ENCODE assay signal across 16 cellular contexts in the genomic region with DNA sequence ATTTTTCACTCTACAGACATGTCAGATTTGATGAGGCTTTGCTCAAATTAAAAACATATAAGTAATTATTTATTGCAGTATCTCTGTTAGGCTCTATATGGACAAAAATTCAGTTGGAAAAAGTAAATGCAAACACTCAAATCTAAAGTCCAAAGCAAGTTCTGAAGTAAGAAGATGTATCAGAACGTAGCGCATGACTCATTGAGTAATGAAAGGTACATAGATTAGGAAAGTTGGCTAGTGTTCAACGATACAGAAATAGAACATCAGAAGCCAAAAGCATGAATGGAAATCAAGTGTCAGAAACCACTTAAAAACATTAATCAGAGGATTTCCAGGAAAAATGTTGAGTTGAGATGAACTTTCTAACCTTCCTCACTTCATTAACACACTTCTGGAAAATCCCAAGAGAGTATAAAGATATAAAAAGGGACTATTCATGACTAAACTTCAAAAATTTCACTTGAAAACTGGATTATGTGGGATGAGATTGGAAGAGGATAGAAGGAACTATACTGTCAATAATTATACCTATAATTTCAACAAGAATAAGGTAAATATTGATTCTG.
DNase-seq lines count a peak whose midpoint lies in the region; ATAC-seq and TF ChIP-seq lines count a peak whose summit lies in the region.
"Had no signal": no experiment of that assay in that cellular context is flagged by ENCODE, and none has a peak within 500 bp of the region (broad histone marks: within the 10 kb centered on the region; RNA-seq: fewer than 3 reads in every experiment).

No MANE protein-coding gene starts in this region.

- H3K4me1 ChIP-seq in SK-N-SH (ENCODE audit: control insufficient read depth in 1 of 2, insufficient read depth in 2 of 2, low read depth in 1 of 2, low read length in 1 of 2), result no peaks in the 10 kb centered on the region
- H3K4me1 ChIP-seq: BLaER1 had no signal

- no peak for ATAC-seq in SK-N-SH treated with all-trans-retinoic acid at 6 μM for 48 hours
- ATAC-seq: CD8-positive, alpha-beta T cell had no signal

- no peaks in the 10 kb centered on the region for H3K9me3 ChIP-seq in SK-N-SH
- H3K9me3 ChIP-seq: BLaER1 had no signal

- POLR2A ChIA-PET in SK-N-SH (lab: Yijun Ruan, JAX), result no interaction called here

- no peak overlapping the region for H3K27ac ChIP-seq in SK-N-SH (ENCODE audit: low read depth in 2 of 2, low read length in 1 of 2)
- H3K27ac ChIP-seq: BLaER1, PC-9 had no signal

- H3K4me3 ChIP-seq in SK-N-SH (ENCODE audit: low read depth in 2 of 2, low read length in 1 of 2), result no peak overlapping the region
- no peak overlapping the region for H3K4me3 ChIP-seq in retinal pigment epithelial cell (ENCODE audit: low read length)
- H3K4me3 ChIP-seq: BLaER1, PC-9 had no signal

- no peaks in the 10 kb centered on the region for H3K79me2 ChIP-seq in SK-N-SH (ENCODE audit: insufficient read depth)

- H3F3A ChIP-seq in SK-N-SH (replicated peaks; ENCODE audit: insufficient read depth), result no peaks in the 10 kb centered on the region

- no peak for TF ChIP-seq RAD21 in SK-N-SH (IDR thresholded peaks at IDR 0.05; ENCODE audit: low read length)

- TF ChIP-seq CTCF in SK-N-SH (IDR thresholded peaks at IDR 0.05) (no peak), retinal pigment epithelial cell (conservative IDR thresholded peaks at IDR 0.05; ENCODE audit: low read depth, low read length) (no peak)

- no peaks in the 10 kb centered on the region for H4K20me1 ChIP-seq in SK-N-SH (ENCODE audit: insufficient read depth)
- H4K20me1 ChIP-seq: BLaER1 had no signal

- no peak overlapping the region for H2AFZ ChIP-seq in SK-N-SH (ENCODE audit: low read depth)
- H2AFZ ChIP-seq: PC-9 had no signal

- TF ChIP-seq EP300 in SK-N-SH (IDR thresholded peaks at IDR 0.05; ENCODE audit: borderline replicate concordance in 1 of 2, low read depth in 1 of 2, low read length in 1 of 2), result no peak

- no peak overlapping the region for H3K9ac ChIP-seq in SK-N-SH
- H3K9ac ChIP-seq: BLaER1 had no signal

- DNase-seq in SK-N-SH (no peak), amniotic epithelial cell (ENCODE audit: low read depth) (peak; percentile 80), iris pigment epithelial cell (ENCODE audit: low read depth) (peak; percentile 14), retinal pigment epithelial cell (ENCODE audit: low read depth) (peak; percentile 38), NOMO-1 treated with dmso at 0.1 percent for 144 hours (lab: John Stamatoyannopoulos, UW; ENCODE audit: unreplicated experiment) (no peak), NCI-H510A treated with DMSO at 0.1 percent for 48 hours (lab: John Stamatoyannopoulos, UW) (no peak), NCI-H345 treated with DMSO at 0.1 percent for 48 hours (lab: John Stamatoyannopoulos, UW; ENCODE audit: unreplicated experiment) (no peak)
- DNase-seq: 8988T; CD8-positive, alpha-beta T cell; GF-D8; NCI-H187 treated with DMSO at 0.1 percent for 48 hours; NCI-H345; NCI-H748 treated with DMSO at 0.1 percent for 48 hours; PC-9 had no signal

- no peaks in the 10 kb centered on the region for H3K36me3 ChIP-seq in SK-N-SH (replicated peaks in 1 of 2; ENCODE audit: control insufficient read depth in 1 of 2, insufficient read depth in 2 of 2, low read length in 1 of 2)
- H3K36me3 ChIP-seq: BLaER1 had no signal

- WGBS in SK-N-SH (ENCODE audit: low lambda C conversion rate), result 46% methylated on average over 3 of the region's 3 CpGs

- no peak overlapping the region for H3K4me2 ChIP-seq in SK-N-SH
- H3K4me2 ChIP-seq: BLaER1, PC-9 had no signal

- H3K27me3 ChIP-seq in SK-N-SH (ENCODE audit: insufficient read depth), result no peaks in the 10 kb centered on the region
- H3K27me3 ChIP-seq: BLaER1 had no signal

- CTCF ChIA-PET in SK-N-SH (lab: Yijun Ruan, JAX), result no interaction called here

- no peaks in the 10 kb centered on the region for H3K9me2 ChIP-seq in SK-N-SH

TF ChIP-seq in SK-N-SH treated with all-trans-retinoic acid at 6 μM for 48 hours, 23 proteins besides CTCF, POLR2A, EP300 and RAD21:
- TF ChIP-seq PPARA (CRISPR knock-in tag; IDR thresholded peaks at IDR 0.05; ENCODE audit: borderline replicate concordance) (no peak), ISL1 (CRISPR knock-in tag; IDR thresholded peaks at IDR 0.05) (peak; percentile 87), TCF4 (CRISPR knock-in tag; IDR thresholded peaks at IDR 0.05; ENCODE audit: borderline replicate concordance) (no peak)
- TF ChIP-seq, protein P1, sequence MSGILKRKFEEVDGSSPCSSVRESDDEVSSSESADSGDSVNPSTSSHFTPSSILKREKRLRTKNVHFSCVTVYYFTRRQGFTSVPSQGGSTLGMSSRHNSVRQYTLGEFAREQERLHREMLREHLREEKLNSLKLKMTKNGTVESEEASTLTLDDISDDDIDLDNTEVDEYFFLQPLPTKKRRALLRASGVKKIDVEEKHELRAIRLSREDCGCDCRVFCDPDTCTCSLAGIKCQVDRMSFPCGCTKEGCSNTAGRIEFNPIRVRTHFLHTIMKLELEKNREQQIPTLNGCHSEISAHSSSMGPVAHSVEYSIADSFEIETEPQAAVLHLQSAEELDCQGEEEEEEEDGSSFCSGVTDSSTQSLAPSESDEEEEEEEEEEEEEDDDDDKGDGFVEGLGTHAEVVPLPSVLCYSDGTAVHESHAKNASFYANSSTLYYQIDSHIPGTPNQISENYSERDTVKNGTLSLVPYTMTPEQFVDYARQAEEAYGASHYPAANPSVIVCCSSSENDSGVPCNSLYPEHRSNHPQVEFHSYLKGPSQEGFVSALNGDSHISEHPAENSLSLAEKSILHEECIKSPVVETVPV (CRISPR knock-in tag; IDR thresholded peaks at IDR 0.05), result no peak
- TF ChIP-seq, protein P2, sequence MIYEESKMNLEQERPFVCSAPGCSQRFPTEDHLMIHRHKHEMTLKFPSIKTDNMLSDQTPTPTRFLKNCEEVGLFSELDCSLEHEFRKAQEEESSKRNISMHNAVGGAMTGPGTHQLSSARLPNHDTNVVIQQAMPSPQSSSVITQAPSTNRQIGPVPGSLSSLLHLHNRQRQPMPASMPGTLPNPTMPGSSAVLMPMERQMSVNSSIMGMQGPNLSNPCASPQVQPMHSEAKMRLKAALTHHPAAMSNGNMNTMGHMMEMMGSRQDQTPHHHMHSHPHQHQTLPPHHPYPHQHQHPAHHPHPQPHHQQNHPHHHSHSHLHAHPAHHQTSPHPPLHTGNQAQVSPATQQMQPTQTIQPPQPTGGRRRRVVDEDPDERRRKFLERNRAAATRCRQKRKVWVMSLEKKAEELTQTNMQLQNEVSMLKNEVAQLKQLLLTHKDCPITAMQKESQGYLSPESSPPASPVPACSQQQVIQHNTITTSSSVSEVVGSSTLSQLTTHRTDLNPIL (CRISPR knock-in tag; IDR thresholded peaks at IDR 0.05; ENCODE audit: low read depth), result no peak

TF ChIP-seq in SK-N-SH, 30 proteins besides CTCF, POLR2A, EP300 and RAD21:
- TF ChIP-seq, protein P3, sequence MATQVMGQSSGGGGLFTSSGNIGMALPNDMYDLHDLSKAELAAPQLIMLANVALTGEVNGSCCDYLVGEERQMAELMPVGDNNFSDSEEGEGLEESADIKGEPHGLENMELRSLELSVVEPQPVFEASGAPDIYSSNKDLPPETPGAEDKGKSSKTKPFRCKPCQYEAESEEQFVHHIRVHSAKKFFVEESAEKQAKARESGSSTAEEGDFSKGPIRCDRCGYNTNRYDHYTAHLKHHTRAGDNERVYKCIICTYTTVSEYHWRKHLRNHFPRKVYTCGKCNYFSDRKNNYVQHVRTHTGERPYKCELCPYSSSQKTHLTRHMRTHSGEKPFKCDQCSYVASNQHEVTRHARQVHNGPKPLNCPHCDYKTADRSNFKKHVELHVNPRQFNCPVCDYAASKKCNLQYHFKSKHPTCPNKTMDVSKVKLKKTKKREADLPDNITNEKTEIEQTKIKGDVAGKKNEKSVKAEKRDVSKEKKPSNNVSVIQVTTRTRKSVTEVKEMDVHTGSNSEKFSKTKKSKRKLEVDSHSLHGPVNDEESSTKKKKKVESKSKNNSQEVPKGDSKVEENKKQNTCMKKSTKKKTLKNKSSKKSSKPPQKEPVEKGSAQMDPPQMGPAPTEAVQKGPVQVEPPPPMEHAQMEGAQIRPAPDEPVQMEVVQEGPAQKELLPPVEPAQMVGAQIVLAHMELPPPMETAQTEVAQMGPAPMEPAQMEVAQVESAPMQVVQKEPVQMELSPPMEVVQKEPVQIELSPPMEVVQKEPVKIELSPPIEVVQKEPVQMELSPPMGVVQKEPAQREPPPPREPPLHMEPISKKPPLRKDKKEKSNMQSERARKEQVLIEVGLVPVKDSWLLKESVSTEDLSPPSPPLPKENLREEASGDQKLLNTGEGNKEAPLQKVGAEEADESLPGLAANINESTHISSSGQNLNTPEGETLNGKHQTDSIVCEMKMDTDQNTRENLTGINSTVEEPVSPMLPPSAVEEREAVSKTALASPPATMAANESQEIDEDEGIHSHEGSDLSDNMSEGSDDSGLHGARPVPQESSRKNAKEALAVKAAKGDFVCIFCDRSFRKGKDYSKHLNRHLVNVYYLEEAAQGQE (IDR thresholded peaks at IDR 0.05; ENCODE audit: low read depth, low read length), result no peak
- TF ChIP-seq SMC3 (IDR thresholded peaks at IDR 0.05; ENCODE audit: low read depth, low read length) (no peak), FOXJ3 (CRISPR knock-in tag; IDR thresholded peaks at IDR 0.05) (no peak), CHD2 (IDR thresholded peaks at IDR 0.05; ENCODE audit: low read length, partially characterized antibody) (no peak), GATA2 (CRISPR knock-in tag; IDR thresholded peaks at IDR 0.05) (no peak), YY1 (IDR thresholded peaks at IDR 0.05; ENCODE audit: low read depth) (no peak), ZBTB33 (IDR thresholded peaks at IDR 0.05; ENCODE audit: borderline replicate concordance, low read depth) (no peak), NFIC (IDR thresholded peaks at IDR 0.05; ENCODE audit: borderline replicate concordance) (no peak), RXRA (IDR thresholded peaks at IDR 0.05; ENCODE audit: borderline replicate concordance, low read depth) (no peak)
TF ChIP-seq in SK-N-SH: peak in this region for 0.

Comparison
In these comparisons a context has a peak if more than half of its experiments do, and no peak if none do; other contexts are left out.
1. DNase-seq: peak in amniotic epithelial cell (single experiment), iris pigment epithelial cell (single experiment) and retinal pigment epithelial cell (single experiment); none in SK-N-SH (single experiment), NOMO-1 treated with dmso at 0.1 percent for 144 hours (single experiment), NCI-H510A treated with DMSO at 0.1 percent for 48 hours (single experiment) and NCI-H345 treated with DMSO at 0.1 percent for 48 hours (single experiment).